ENCODE assay signal across 8 cellular contexts in genomic region chr3:85394424-85394823, GRCh38.
"Had no signal": no experiment of that assay in that cellular context is flagged by ENCODE, and none has a peak within 500 bp of the region (broad histone marks: within the 10 kb centered on the region; RNA-seq: fewer than 3 reads in every experiment).

No MANE protein-coding gene starts in this region.

- DNase-seq: GDM1, GF-D8 had no signal

- FAIRE-seq: G401.6, GM12878, GM12891, GM12892, GM18507, GM19239 had no signal

- ATAC-seq: GM12878 had no signal

- H3K4me3 ChIP-seq: GM12878 had no signal
